In genomic region chr4:27714073-27714472, GRCh38 we compare ENCODE assay signal across 18 cellular contexts.
A peak's percentile ranks its signal among the peaks of the same experiment; 100 is the strongest.
DNase-seq lines count a peak whose midpoint lies in the region; TF ChIP-seq lines count a peak whose summit lies in the region.
"Had no signal": no experiment of that assay in that cellular context is flagged by ENCODE, and none has a peak within 500 bp of the region (broad histone marks: within the 10 kb centered on the region; RNA-seq: fewer than 3 reads in every experiment).

No MANE protein-coding gene starts in this region.

- no peaks in the 10 kb centered on the region for H3K27me3 ChIP-seq in MM.1S (replicated peaks; ENCODE audit: insufficient read depth, low read length)

- no peaks in the 10 kb centered on the region for H3K36me3 ChIP-seq in MM.1S (replicated peaks; ENCODE audit: insufficient read depth, low read length)

- H4K20me1 ChIP-seq in MM.1S (ENCODE audit: insufficient read depth, low read length): no peaks in the 10 kb centered on the region

- DNase-seq in DMS153 (lab: John Stamatoyannopoulos, UW) (peak; percentile 74), LNCaP clone FGC (ENCODE audit: low read depth) (peak; percentile 80), NCI-H748 treated with DMSO at 0.1 percent for 48 hours (lab: John Stamatoyannopoulos, UW) (peak; percentile 72), epithelial cell of esophagus (ENCODE audit: low read depth) (peak; percentile 83), Kasumi-1 (lab: John Stamatoyannopoulos, UW) (no peak), MM.1S (no peak), SIG-M5 (lab: John Stamatoyannopoulos, UW) (no peak), islet precursor cell (no peak)
- DNase-seq: activated CD4-positive, alpha-beta T cell treated with anti-CD3 and anti-CD28 coated beads, Interleukin-2, amount 10 ng/mL, durations not matched to agents 24 days and 14 days; activated CD8-positive, alpha-beta memory T cell treated with anti-CD3 and anti-CD28 coated beads, Interleukin-2, amount 10 ng/mL, durations not matched to agents 7 days and 5 days; cortex of kidney; DMS79; GM23248; mucosa of descending colon; NCI-H2227 treated with DMSO at 0.1 percent for 48 hours; stimulated activated CD4-positive, alpha-beta T cell treated with anti-CD3 and anti-CD28 coated beads, Interleukin-1b, Interleukin-23, amount 100 ng/mL, for 48 hours; stimulated activated naive CD4-positive, alpha-beta T cell had no signal

- no peaks in the 10 kb centered on the region for H3K79me2 ChIP-seq in MM.1S (ENCODE audit: low read length)

- H3K27ac ChIP-seq in MM.1S (ENCODE audit: low read length): no peak overlapping the region
- H3K27ac ChIP-seq: GM23248, KMS-11 had no signal

- H3K4me3 ChIP-seq in LNCaP clone FGC (ENCODE audit: low read depth, low read length): no peak overlapping the region
- H3K4me3 ChIP-seq in epithelial cell of esophagus (ENCODE audit: low read length): no peak overlapping the region
- H3K4me3 ChIP-seq in MM.1S (ENCODE audit: low read length): no peak overlapping the region
- H3K4me3 ChIP-seq: GM23248, mucosa of descending colon had no signal

- no peak overlapping the region for H2AFZ ChIP-seq in MM.1S (ENCODE audit: low read length)
- H2AFZ ChIP-seq: GM23248 had no signal

- no peak overlapping the region for H3K4me2 ChIP-seq in MM.1S (ENCODE audit: low read depth, low read length)
- H3K4me2 ChIP-seq: KMS-11 had no signal

- no peaks in the 10 kb centered on the region for H3K4me1 ChIP-seq in MM.1S (ENCODE audit: low read length)

- no peaks in the 10 kb centered on the region for H3K9me2 ChIP-seq in MM.1S (replicated peaks; ENCODE audit: insufficient read depth, low read length)

- H3K9me3 ChIP-seq in MM.1S (replicated peaks; ENCODE audit: insufficient read depth, low read length): no peaks in the 10 kb centered on the region
- H3K9me3 ChIP-seq: mucosa of descending colon had no signal

- H3K9ac ChIP-seq in MM.1S (ENCODE audit: low read length): no peak overlapping the region
- H3K9ac ChIP-seq: GM23248, KMS-11 had no signal

- H3F3A ChIP-seq in MM.1S (ENCODE audit: insufficient read depth, low read length): no peaks in the 10 kb centered on the region

- TF ChIP-seq CTCF in LNCaP clone FGC (IDR thresholded peaks at IDR 0.05; ENCODE audit: control insufficient read depth, extremely low read depth, insufficient read depth) (no peak), epithelial cell of esophagus (IDR thresholded peaks at IDR 0.05; ENCODE audit: insufficient read depth, low read depth, low read length, missing control alignments) (no peak), MM.1S (IDR thresholded peaks at IDR 0.05; ENCODE audit: low read length) (no peak)

Comparison
In these comparisons a context has a peak if more than half of its experiments do, and no peak if none do; other contexts are left out.
1. DNase-seq: peak in DMS153 (single experiment), LNCaP clone FGC (single experiment), NCI-H748 treated with DMSO at 0.1 percent for 48 hours (single experiment) and epithelial cell of esophagus (single experiment); none in Kasumi-1 (0 of 2), MM.1S (single experiment), SIG-M5 (single experiment) and islet precursor cell (single experiment).